Comparison of ENCODE assay signal across 22 cellular contexts in genomic region chr6:113291751-113292445, GRCh38.
A peak's percentile ranks its signal among the peaks of the same experiment; 100 is the strongest.
DNase-seq lines count a peak whose midpoint lies in the region; ATAC-seq and TF ChIP-seq lines count a peak whose summit lies in the region.
"Had no signal": no experiment of that assay in that cellular context is flagged by ENCODE, and none has a peak within 500 bp of the region (broad histone marks: within the 10 kb centered on the region; RNA-seq: fewer than 3 reads in every experiment).

No MANE protein-coding gene starts in this region.

- no peaks in the 10 kb centered on the region for H4K20me1 ChIP-seq in OCI-LY7 (ENCODE audit: insufficient read depth, low read length)

- peak; percentile 72 for DNase-seq in Ammon's horn (ENCODE audit: low spot score)
- peak in 45 of 58 donors; percentile 1 to 75 (median 14) for DNase-seq in anterior cingulate cortex (lab: John Stamatoyannopoulos, UW)
- DNase-seq in fibroblast of pulmonary artery (ENCODE audit: low read depth), result peak; percentile 25
- peak in 32 of 56 donors; percentile 0 to 64 (median 12) for DNase-seq in nucleus accumbens (lab: John Stamatoyannopoulos, UW)
- DNase-seq in COLO668 (lab: John Stamatoyannopoulos, UW; ENCODE audit: unreplicated experiment), result no peak
- no peak for DNase-seq in DMS53 (lab: John Stamatoyannopoulos, UW)
- no peak for DNase-seq in OCI-LY7 (ENCODE audit: low spot score)
- DNase-seq: activated CD4-positive, CD25-positive, alpha-beta regulatory T cell; activated CD8-positive, alpha-beta memory T cell treated with anti-CD3 and anti-CD28 coated beads for 24 hours; activated naive CD8-positive, alpha-beta T cell treated with anti-CD3 and anti-CD28 coated beads, Interleukin-2, amount 50 U/mL, for 24 hours; COR-L47; EL; HCEC 1CT; MM.1S; NCI-H187; NCI-H510A; right lobe of liver; SHP77 treated with DMSO at 0.1 percent for 48 hours; stimulated activated CD4-positive, alpha-beta T cell treated with anti-CD3 and anti-CD28 coated beads, Interleukin-2, amount 100 ng/mL, for 24 hours; T-helper 2 cell had no signal

- no peaks in the 10 kb centered on the region for H3K9me2 ChIP-seq in OCI-LY7 (ENCODE audit: insufficient read depth, low read length)

- POLR2A ChIA-PET in OCI-LY7 (lab: Charles Lee), result no interaction called here

- H3K4me3 ChIP-seq in fibroblast of pulmonary artery (replicated peaks; ENCODE audit: low read depth, low read length) (no peak overlapping the region), OCI-LY7 (ENCODE audit: low read depth, low read length, poor library complexity, severe bottlenecking) (no peak overlapping the region)
- H3K4me3 ChIP-seq: heart left ventricle, right lobe of liver had no signal

- H3K27ac ChIP-seq in OCI-LY7 (ENCODE audit: low read depth, low read length, poor library complexity, severe bottlenecking), result no peak overlapping the region
- H3K27ac ChIP-seq: heart left ventricle, right lobe of liver had no signal

- H3K9me3 ChIP-seq in OCI-LY7 (ENCODE audit: low read length), result no peaks in the 10 kb centered on the region
- H3K9me3 ChIP-seq: right lobe of liver had no signal

- H3K79me2 ChIP-seq in OCI-LY7 (ENCODE audit: insufficient read depth, low read depth, low read length), result no peaks in the 10 kb centered on the region

- no peak overlapping the region for H2AFZ ChIP-seq in OCI-LY7 (ENCODE audit: low read length)

- no peak for ATAC-seq in HG03095 (IDR thresholded peaks at IDR 0.05; ENCODE audit: unreplicated experiment)
- ATAC-seq: activated naive CD8-positive, alpha-beta T cell treated with anti-CD3 and anti-CD28 coated beads, Interleukin-2, amount 50 U/mL, for 24 hours; heart left ventricle; right lobe of liver had no signal

- H3K36me3 ChIP-seq in OCI-LY7 (ENCODE audit: insufficient read depth, low read length), result no peaks in the 10 kb centered on the region
- H3K36me3 ChIP-seq: heart left ventricle, right lobe of liver had no signal

- BruUV-seq in OCI-LY7 (replicated peaks; lab: Mats Ljungman, UMichigan), result no TSS peak

- intact Hi-C loops in OCI-LY7 (cut with micrococcal nuclease; ENCODE audit: unreplicated experiment), result no loop called here

- no peak for TF ChIP-seq CTCF in fibroblast of pulmonary artery (IDR thresholded peaks at IDR 0.05; ENCODE audit: low read length, missing control alignments)
- TF ChIP-seq CTCF in OCI-LY7 (conservative IDR thresholded peaks at IDR 0.05; ENCODE audit: low read length), result no peak

- H3K4me1 ChIP-seq in OCI-LY7 (ENCODE audit: insufficient read depth, low read length, poor library complexity, severe bottlenecking), result no peaks in the 10 kb centered on the region
- H3K4me1 ChIP-seq: right lobe of liver had no signal

- CTCF ChIA-PET in OCI-LY7 (lab: Charles Lee; ENCODE audit: unreplicated experiment), result no interaction called here

- no peak overlapping the region for H3K4me2 ChIP-seq in OCI-LY7 (ENCODE audit: low read length)

Comparison
In these comparisons a context has a peak if more than half of its experiments do, and no peak if none do; other contexts are left out.
1. DNase-seq: peak in Ammon's horn (single experiment), anterior cingulate cortex (45 of 58), fibroblast of pulmonary artery (single experiment) and nucleus accumbens (32 of 56); none in COLO668 (single experiment), DMS53 (single experiment) and OCI-LY7 (single experiment).